8 cellular contexts compared by ENCODE assay signal in the genomic region with DNA sequence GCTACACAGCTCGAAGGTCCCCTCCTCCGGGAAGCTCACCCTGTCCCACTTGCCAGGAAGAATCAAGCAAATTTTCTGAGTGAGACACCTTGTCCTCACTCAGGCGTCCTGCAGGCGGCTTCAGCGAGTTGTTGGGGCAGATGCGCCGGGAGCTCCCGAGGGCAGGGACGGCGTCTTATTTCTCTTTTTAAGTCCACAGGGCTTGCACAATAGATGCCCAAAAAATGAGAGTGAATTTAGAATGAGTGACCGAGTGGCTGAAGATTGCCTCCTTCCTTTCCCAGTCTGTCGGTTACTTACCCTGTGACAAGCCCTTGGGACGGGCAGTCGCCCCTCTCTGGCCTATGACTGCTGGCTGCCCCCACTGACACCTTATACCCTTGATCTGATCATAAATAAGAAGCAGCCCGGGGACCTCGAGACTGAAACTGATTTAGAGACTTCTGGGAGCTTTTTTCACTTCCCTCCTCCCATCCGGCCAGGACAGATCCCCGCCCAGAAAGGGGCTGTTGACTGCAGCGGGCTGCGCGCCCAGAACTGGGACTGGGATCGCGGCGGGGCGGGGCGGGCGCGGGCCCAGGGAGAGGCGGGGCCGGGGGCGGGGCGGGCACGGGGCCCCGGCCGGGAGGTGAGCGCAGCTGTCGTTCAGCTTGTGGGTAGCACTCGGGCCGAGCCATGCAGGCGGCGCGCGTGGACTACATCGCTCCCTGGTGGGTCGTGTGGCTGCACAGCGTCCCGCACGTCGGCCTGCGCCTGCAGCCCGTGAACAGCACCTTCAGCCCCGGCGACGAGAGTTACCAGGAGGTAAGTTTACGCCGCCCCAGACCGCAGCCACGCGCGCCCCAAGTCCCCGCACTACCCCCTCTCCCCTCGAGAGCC. TPM values are rescaled to one million over a fixed set of nuclear protein-coding genes. Genes with fewer than 3 reads are reported as not detected.
A peak's percentile ranks its signal among the peaks of the same experiment; 100 is the strongest.
DNase-seq lines count a peak whose midpoint lies in the region; ATAC-seq and TF ChIP-seq lines count a peak whose summit lies in the region.

Gene TTYH2, plus strand, starts transcription at position 659 of the 879 bp plus-strand sequence. Its CDS starts 17 bp downstream, at position 676.

- peak within 1 kb of the TSS; percentile 78 for H3K4me3 ChIP-seq in coronary artery

- peak; percentile 85 for DNase-seq in AML-193 (lab: John Stamatoyannopoulos, UW)
- DNase-seq in NCI-H524 (lab: John Stamatoyannopoulos, UW), result peak; percentile 83 to 91
- peak; percentile 77 for DNase-seq in activated CD4-positive, alpha-beta T cell treated with anti-CD3 and anti-CD28 coated beads for 48 hours
- peak; percentile 93 for DNase-seq in coronary artery (ENCODE audit: low spot score)
- DNase-seq in left lobe of liver (ENCODE audit: low spot score), result peak; percentile 92
- DNase-seq in stimulated activated CD4-positive, alpha-beta T cell treated with anti-CD3 and anti-CD28 coated beads, Interleukin-2, amount 100 ng/mL, for 48 hours, result peak; percentile 61 to 63

- no peak for TF ChIP-seq CTCF in coronary artery (IDR thresholded peaks at IDR 0.05)

- peak within 1 kb of the TSS; percentile 78 to 87 for H3K27ac ChIP-seq in coronary artery

- ATAC-seq in GM19035 (IDR thresholded peaks at IDR 0.05; ENCODE audit: unreplicated experiment) (peak; percentile 64), HG03280 (IDR thresholded peaks at IDR 0.05; ENCODE audit: unreplicated experiment) (peak; percentile 72), left lobe of liver (peak; percentile 92)

RNA-seq across cellular contexts. Expression of gene TTYH2, which starts in this region (rescaled TPM):
- 0.81 TPM for total RNA-seq in left lobe of liver

Comparison
In these comparisons a context has a peak if more than half of its experiments do, and no peak if none do; other contexts are left out.
1. Peak in every context shown above with its lines: DNase-seq, ATAC-seq, H3K4me3 ChIP-seq and H3K27ac ChIP-seq.
2. Peak in DNase-seq and ATAC-seq in left lobe of liver; RNA of the gene not detected or under 1 TPM.